ENCODE assay signal across 9 cellular contexts in genomic region chr1:154324241-154324640, GRCh38. TPM values are rescaled to one million over a fixed set of nuclear protein-coding genes. Genes with fewer than 3 reads are reported as not detected.
DNase-seq lines count a peak whose midpoint lies in the region; ATAC-seq, FAIRE-seq and TF ChIP-seq lines count a peak whose summit lies in the region.
"Had no signal": no experiment of that assay in that cellular context is flagged by ENCODE, and none has a peak within 500 bp of the region (broad histone marks: within the 10 kb centered on the region; RNA-seq: fewer than 3 reads in every experiment).

No MANE protein-coding gene starts in this region.

- H3K27ac ChIP-seq in coronary artery: peak overlapping the region; percentile 98 to 100
- no peak overlapping the region for H3K27ac ChIP-seq in neuronal stem cell (replicated peaks; ENCODE audit: low read length)

- TF ChIP-seq CTCF in coronary artery (IDR thresholded peaks at IDR 0.05): no peak

- H3K4ac ChIP-seq in neuronal stem cell (ENCODE audit: low read length): no peak overlapping the region

- peak overlapping the region; percentile 99 for H2AFZ ChIP-seq in neuronal stem cell (ENCODE audit: low read length)

- H3K9me3 ChIP-seq in MG63: no peaks in the 10 kb centered on the region
- H3K9me3 ChIP-seq in neuronal stem cell (replicated peaks in 1 of 2; ENCODE audit: control insufficient read depth in 2 of 2, insufficient read depth in 1 of 2, low read depth in 1 of 2, low read length in 2 of 2): no peaks in the 10 kb centered on the region

- no peak overlapping the region for H2BK120ac ChIP-seq in neuronal stem cell (ENCODE audit: low read depth, low read length)

- TF ChIP-seq POLR2A in GM12891 (IDR thresholded peaks at IDR 0.05; ENCODE audit: low read depth, low read length) (no peak), erythroblast (IDR thresholded peaks at IDR 0.05; ENCODE audit: low read length) (no peak)

- no peak overlapping the region for H3K14ac ChIP-seq in neuronal stem cell (ENCODE audit: low read length)

- no peak overlapping the region for H2BK12ac ChIP-seq in neuronal stem cell (ENCODE audit: low read length)

- peak overlapping the region; percentile 96; the same call in 1 of the 2 replicates for H3K4me3 ChIP-seq in MG63
- H3K4me3 ChIP-seq in coronary artery: peak overlapping the region; percentile 84
- H3K4me3 ChIP-seq in neuronal stem cell (ENCODE audit: low read length in 2 of 2): peak overlapping the region in 1 of 2 donors; percentile 68

- H2BK5ac ChIP-seq in neuronal stem cell (ENCODE audit: low read length): no peak overlapping the region

- WGBS in neuronal stem cell (ENCODE audit: extremely low coverage in 2 of 2, insufficient read length in 2 of 2, insufficient replicate concordance in 1 of 2), 2 donors: no CpG with 5 or more reads among the region's 2 CpGs

- H4K91ac ChIP-seq in neuronal stem cell (ENCODE audit: low read depth, low read length, poor library complexity): no peak overlapping the region

- no peak overlapping the region for H4K8ac ChIP-seq in neuronal stem cell (ENCODE audit: low read depth, low read length)

- H3K79me1 ChIP-seq in neuronal stem cell (ENCODE audit: low read depth, low read length): peaks cover 6% of the 10 kb centered on the region

- H2BK15ac ChIP-seq in neuronal stem cell (ENCODE audit: low read length): no peak overlapping the region

- ATAC-seq in HG02610 (IDR thresholded peaks at IDR 0.05; ENCODE audit: unreplicated experiment): no peak

- no peak for FAIRE-seq in GM12891 (lab: Jason Lieb, UNC)

- H3K18ac ChIP-seq in neuronal stem cell (ENCODE audit: low read length): no peak overlapping the region

- DNase-seq in CD1c-positive myeloid dendritic cell (ENCODE audit: extremely low spot score) (peak; percentile 9), MG63 (no peak), coronary artery (ENCODE audit: low spot score) (no peak), neuronal stem cell (ENCODE audit: low spot score) (no peak), GM12891 (ENCODE audit: insufficient read length, low spot score) (no peak), HEK293T (ENCODE audit: extremely low spot score) (no peak), erythroblast (lab: John Stamatoyannopoulos, UW) (no peak)

- POLR2A ChIA-PET in HEK293T (lab: Yijun Ruan, JAX): interaction anchor here (2.5 kb wide), 1 partner anchor 11 kb away, joined by 24 read pairs; no protein-coding TSS in a partner anchor

- H2AK5ac ChIP-seq in neuronal stem cell (ENCODE audit: low read depth, low read length): peak overlapping the region; percentile 20

- H3K9ac ChIP-seq in neuronal stem cell (ENCODE audit: low read depth, low read length, poor library complexity): no peak overlapping the region

- H3K4me2 ChIP-seq in neuronal stem cell (ENCODE audit: insufficient read depth, low read length, poor library complexity, severe bottlenecking): no peak overlapping the region

- no peak overlapping the region for H3K23ac ChIP-seq in neuronal stem cell (ENCODE audit: low read depth, low read length, poor library complexity)

- H3K4me1 ChIP-seq in neuronal stem cell (ENCODE audit: control insufficient read depth in 2 of 2, insufficient read depth in 1 of 2, low read depth in 1 of 2, low read length in 2 of 2): peaks cover 7 to 19% of the 10 kb centered on the region in 2 donors

- CTCF ChIA-PET in HEK293T (lab: Yijun Ruan, JAX): interaction anchor here (1.3 to 4.2 kb wide), 3 partner anchors 11 to 230 kb away, joined by 3 to 65 read pairs (median 4); no protein-coding TSS in a partner anchor

- H3K36me3 ChIP-seq in MG63 (peaks cover 15% of the 10 kb centered on the region), neuronal stem cell (replicated peaks in 1 of 2; ENCODE audit: control insufficient read depth in 2 of 2, insufficient read depth in 2 of 2, low read length in 2 of 2) (peaks cover 0 to 8% of the 10 kb centered on the region in 2 donors)

- no peaks in the 10 kb centered on the region for H3K27me3 ChIP-seq in MG63
- peaks cover 0 to 19% (median 0%) of the 10 kb centered on the region in 3 experiments for H3K27me3 ChIP-seq in neuronal stem cell (ENCODE audit: control insufficient read depth in 3 of 3, insufficient read depth in 3 of 3, low read depth in 1 of 3, low read length in 3 of 3)

TF ChIP-seq in GM12891, 5 proteins besides CTCF, POLR2A, EP300 and RAD21:
- TF ChIP-seq SPI1 (IDR thresholded peaks at IDR 0.05; ENCODE audit: low read depth, low read length) (no peak), POLR2AphosphoS5 (IDR thresholded peaks at IDR 0.05; ENCODE audit: low read depth, low read length) (no peak), PAX5 (IDR thresholded peaks at IDR 0.05; ENCODE audit: insufficient read depth, low read length, severe bottlenecking) (no peak), TAF1 (IDR thresholded peaks at IDR 0.05; ENCODE audit: low read depth, low read length) (no peak), POU2F2 (IDR thresholded peaks at IDR 0.05; ENCODE audit: low read depth, low read length) (no peak)

TF ChIP-seq in HEK293T, 16 proteins besides CTCF, POLR2A, EP300 and RAD21:
- TF ChIP-seq HDGF (IDR thresholded peaks at IDR 0.05; ENCODE audit: borderline replicate concordance): no peak
- TF ChIP-seq ARNT (IDR thresholded peaks at IDR 0.05): no peak
- TF ChIP-seq L3MBTL2 (conservative IDR thresholded peaks at IDR 0.05): no peak
- TF ChIP-seq ZNF384 (IDR thresholded peaks at IDR 0.05): no peak
- TF ChIP-seq LEF1 (IDR thresholded peaks at IDR 0.05; ENCODE audit: borderline replicate concordance): no peak
- no peak for TF ChIP-seq PKNOX1 (IDR thresholded peaks at IDR 0.05)
- no peak for TF ChIP-seq SUZ12 (IDR thresholded peaks at IDR 0.05)
- TF ChIP-seq CTBP1 (IDR thresholded peaks at IDR 0.05; ENCODE audit: borderline replicate concordance): no peak
- TF ChIP-seq BHLHE40 (IDR thresholded peaks at IDR 0.05; ENCODE audit: borderline replicate concordance): no peak
- TF ChIP-seq SP1 (IDR thresholded peaks at IDR 0.05): no peak
- TF ChIP-seq NFRKB (IDR thresholded peaks at IDR 0.05): no peak

RNA-seq across cellular contexts. Expression of gene ATP8B2, which starts 1.1 kb away (rescaled TPM):
- 58.1 and 74.8 TPM in 2 replicates for total RNA-seq in MG63 (2014; rRNA removed; shearing (Covaris generic); ENCODE audit: low replicate concordance)
- 23.7 TPM for polyA plus RNA-seq in neuronal stem cell (2013, experiment 1 of 2)
- polyA plus RNA-seq in neuronal stem cell (2013, experiment 2 of 2): 22.1 TPM
- 4.4 TPM for polyA plus RNA-seq in GM12891 (2012; ENCODE audit: low read depth, missing spikeins)

RNA-seq across cellular contexts. Expression of gene AQP10, which starts 3.3 kb away (rescaled TPM):
- total RNA-seq in MG63 (2014; rRNA removed; shearing (Covaris generic); ENCODE audit: low replicate concordance): not detected in 2 replicates
- polyA plus RNA-seq in neuronal stem cell (2013, experiment 1 of 2): not detected
- polyA plus RNA-seq in neuronal stem cell (2013, experiment 2 of 2): not detected
- polyA plus RNA-seq in GM12891 (2012; ENCODE audit: low read depth, missing spikeins): not detected
- total RNA-seq: lower leg skin had no signal

RNA-seq across cellular contexts. Expression of gene HAX1, which starts 51.8 kb away (rescaled TPM):
- 212 and 243 TPM in 2 replicates for total RNA-seq in MG63 (2014; rRNA removed; shearing (Covaris generic); ENCODE audit: low replicate concordance)
- 56.1 TPM for polyA plus RNA-seq in neuronal stem cell (2013, experiment 1 of 2)
- 53.9 TPM for polyA plus RNA-seq in neuronal stem cell (2013, experiment 2 of 2)
- 109 TPM for polyA plus RNA-seq in GM12891 (2012; ENCODE audit: low read depth, missing spikeins)
